ENCODE assay signal across 8 cellular contexts in the genomic region with DNA sequence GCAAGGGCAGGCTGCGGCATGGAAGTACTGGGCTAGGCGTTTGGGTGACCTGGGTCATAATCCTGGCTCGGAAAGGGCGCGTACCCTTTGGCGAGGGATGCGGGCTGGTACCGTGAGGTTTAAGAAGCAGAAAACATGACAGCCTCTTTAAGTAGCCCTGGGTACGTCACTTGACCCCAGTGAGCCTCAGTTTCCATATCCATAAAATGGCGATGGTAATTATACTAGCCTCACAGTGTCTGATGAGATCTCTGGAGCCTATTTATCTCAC. TPM values are rescaled to one million over a fixed set of nuclear protein-coding genes. Genes with fewer than 3 reads are reported as not detected.
DNase-seq lines count a peak whose midpoint lies in the region; ATAC-seq and TF ChIP-seq lines count a peak whose summit lies in the region.

No MANE protein-coding gene starts in this region.

- H3K4me3 ChIP-seq in body of pancreas (peak overlapping the region; percentile 25 to 55), upper lobe of right lung (peak overlapping the region; percentile 92)

- H3K4me1 Mint-ChIP-seq in activated naive CD4-positive, alpha-beta T cell treated with anti-CD3 and anti-CD28 coated beads, Interleukin-2, amount 50 U/mL, for 24 hours, result peaks cover 76% of the 10 kb centered on the region
- H3K4me1 Mint-ChIP-seq in memory B cell, result peaks cover 46% of the 10 kb centered on the region

- H3K27ac Mint-ChIP-seq in activated naive CD4-positive, alpha-beta T cell treated with anti-CD3 and anti-CD28 coated beads, Interleukin-2, amount 50 U/mL, for 24 hours, result peak overlapping the region; percentile 99
- peak overlapping the region; percentile 99 for H3K27ac Mint-ChIP-seq in memory B cell

- H3K9me3 Mint-ChIP-seq in activated naive CD4-positive, alpha-beta T cell treated with anti-CD3 and anti-CD28 coated beads, Interleukin-2, amount 50 U/mL, for 24 hours, result no peaks in the 10 kb centered on the region
- H3K9me3 Mint-ChIP-seq in memory B cell, result no peaks in the 10 kb centered on the region

- no peak for ATAC-seq in body of pancreas
- no peak for ATAC-seq in memory B cell (ENCODE audit: low read depth)
- no peak for ATAC-seq in upper lobe of right lung
- ATAC-seq in GM18517 (IDR thresholded peaks at IDR 0.05; ENCODE audit: unreplicated experiment), result no peak
- no peak for ATAC-seq in HG03460 (IDR thresholded peaks at IDR 0.05; ENCODE audit: unreplicated experiment)

- no peak for TF ChIP-seq POLR2A in body of pancreas (IDR thresholded peaks at IDR 0.05)

- DNase-seq in activated naive CD4-positive, alpha-beta T cell treated with anti-CD3 and anti-CD28 coated beads, Interleukin-2, amount 50 U/mL, for 16 hours, result no peak
- DNase-seq in body of pancreas (no peak), memory B cell (ENCODE audit: low spot score in 2 of 2) (no peak), upper lobe of right lung (no peak), islet precursor cell (no peak)

- TF ChIP-seq CTCF in body of pancreas (IDR thresholded peaks at IDR 0.05), result no peak
- no peak for TF ChIP-seq CTCF in upper lobe of right lung (IDR thresholded peaks at IDR 0.05)

- 0 to 1% methylated on average over 10 of the region's 10 CpGs for WGBS in body of pancreas, 2 donors

- no peaks in the 10 kb centered on the region for H3K27me3 Mint-ChIP-seq in activated naive CD4-positive, alpha-beta T cell treated with anti-CD3 and anti-CD28 coated beads, Interleukin-2, amount 50 U/mL, for 24 hours
- no peaks in the 10 kb centered on the region for H3K27me3 Mint-ChIP-seq in memory B cell

- peak overlapping the region; percentile 94 to 98 (median 95) for H3K27ac ChIP-seq in body of pancreas
- H3K27ac ChIP-seq in upper lobe of right lung, result peak overlapping the region; percentile 100

- H3K36me3 Mint-ChIP-seq in activated naive CD4-positive, alpha-beta T cell treated with anti-CD3 and anti-CD28 coated beads, Interleukin-2, amount 50 U/mL, for 24 hours, result peaks cover 4% of the 10 kb centered on the region
- peaks cover 10% of the 10 kb centered on the region for H3K36me3 Mint-ChIP-seq in memory B cell

- peak overlapping the region; percentile 99 for H3K4me3 Mint-ChIP-seq in activated naive CD4-positive, alpha-beta T cell treated with anti-CD3 and anti-CD28 coated beads, Interleukin-2, amount 50 U/mL, for 24 hours
- H3K4me3 Mint-ChIP-seq in memory B cell, result peak overlapping the region; percentile 99

- H3K4me1 ChIP-seq in body of pancreas (peaks cover 32% of the 10 kb centered on the region), upper lobe of right lung (peaks cover 36% of the 10 kb centered on the region)

- H3K27me3 ChIP-seq in body of pancreas, result no peaks in the 10 kb centered on the region
- H3K27me3 ChIP-seq in upper lobe of right lung, result no peaks in the 10 kb centered on the region

- H3K36me3 ChIP-seq in body of pancreas (replicated peaks in 1 of 2; ENCODE audit: insufficient read depth in 1 of 2, low read depth in 2 of 2) (no peaks in the 10 kb centered on the region), upper lobe of right lung (peaks cover under 1% of the 10 kb centered on the region)

- no peaks in the 10 kb centered on the region for H3K9me3 ChIP-seq in body of pancreas
- no peaks in the 10 kb centered on the region for H3K9me3 ChIP-seq in upper lobe of right lung

- intact Hi-C loops in body of pancreas (cut with DNase I), result no loop called here
- intact Hi-C loops in upper lobe of right lung (cut with DNase I), result loop anchor here (10.0 kb wide), 1 partner anchor 94 kb away; the partner anchor contains the start of gene ARID1A

RNA-seq across cellular contexts. Expression of gene PIGV, which starts 0.7 kb away (rescaled TPM):
- total RNA-seq in body of pancreas (10 to 100 TPM; 10.9 to 14.2 TPM), upper lobe of right lung (16.7 TPM)

RNA-seq across cellular contexts. Expression of gene ZDHHC18, which starts 38.0 kb away (rescaled TPM):
- total RNA-seq in body of pancreas (1 to 10 TPM; 4.6 to 5.7 TPM), upper lobe of right lung (26.2 TPM)
